Comparison of ENCODE assay signal across 24 cellular contexts in genomic region chr6:79082304-79082703, GRCh38. TPM values are rescaled to one million over a fixed set of nuclear protein-coding genes. Genes with fewer than 3 reads are reported as not detected.
DNase-seq lines count a peak whose midpoint lies in the region; ATAC-seq and TF ChIP-seq lines count a peak whose summit lies in the region.
"Had no signal": no experiment of that assay in that cellular context is flagged by ENCODE, and none has a peak within 500 bp of the region (broad histone marks: within the 10 kb centered on the region; RNA-seq: fewer than 3 reads in every experiment).

No MANE protein-coding gene starts in this region.

- H3K36me3 Mint-ChIP-seq in glutamatergic neuron (ENCODE audit: unreplicated experiment), result no peaks in the 10 kb centered on the region
- H3K36me3 Mint-ChIP-seq: IgD-negative memory B cell had no signal

- no peak overlapping the region for H3K9ac ChIP-seq in Karpas-422 (ENCODE audit: low read length)
- H3K9ac ChIP-seq: BLaER1 had no signal

- no peaks in the 10 kb centered on the region for H3K4me1 ChIP-seq in effector memory CD4-positive, alpha-beta T cell (ENCODE audit: control insufficient read depth, insufficient read depth, low read length, poor library complexity, severe bottlenecking)
- peaks cover 13% of the 10 kb centered on the region for H3K4me1 ChIP-seq in Karpas-422 (ENCODE audit: low read length)
- H3K4me1 ChIP-seq: Caco-2 had no signal

- H3K4me3 ChIP-seq in H7 (ENCODE audit: insufficient read depth, low read depth, low read length) (no peak overlapping the region), Karpas-422 (ENCODE audit: low read length) (no peak overlapping the region)
- H3K4me3 ChIP-seq in effector memory CD4-positive, alpha-beta T cell (ENCODE audit: insufficient read depth, low read depth, low read length, poor library complexity, severe bottlenecking), result no peak overlapping the region
- H3K4me3 ChIP-seq: BLaER1 had no signal

- ATAC-seq in HG03139 (IDR thresholded peaks at IDR 0.05; ENCODE audit: unreplicated experiment), result no peak
- ATAC-seq: PC-3, T-helper 17 cell had no signal

- no peaks in the 10 kb centered on the region for H3K9me2 ChIP-seq in Karpas-422 (replicated peaks; ENCODE audit: insufficient read depth, low read length)

- no peak for TF ChIP-seq CTCF in glutamatergic neuron (IDR thresholded peaks at IDR 0.05; ENCODE audit: partially characterized antibody, unreplicated experiment)

- H3K4me3 Mint-ChIP-seq in glutamatergic neuron (ENCODE audit: unreplicated experiment), result peak overlapping the region; percentile 18
- H3K4me3 Mint-ChIP-seq: CD4-positive, alpha-beta T cell; T-helper 17 cell had no signal

- H3K27ac ChIP-seq in effector memory CD4-positive, alpha-beta T cell (ENCODE audit: insufficient read depth, low read length, poor library complexity, severe bottlenecking), result no peak overlapping the region
- no peak overlapping the region for H3K27ac ChIP-seq in Karpas-422 (ENCODE audit: low read length)
- H3K27ac ChIP-seq: 22Rv1, BLaER1 had no signal

- H3K4me2 ChIP-seq in Karpas-422 (ENCODE audit: low read depth, low read length, poor library complexity, severe bottlenecking), result no peak overlapping the region
- H3K4me2 ChIP-seq: BLaER1 had no signal

- H2AFZ ChIP-seq in Karpas-422 (ENCODE audit: low read length), result no peak overlapping the region

- peaks cover 11% of the 10 kb centered on the region for H3K9me3 Mint-ChIP-seq in glutamatergic neuron (ENCODE audit: unreplicated experiment)
- H3K9me3 Mint-ChIP-seq: CD4-positive, alpha-beta T cell had no signal

- peaks cover 14% of the 10 kb centered on the region for H3K4me1 Mint-ChIP-seq in glutamatergic neuron (ENCODE audit: low read depth, unreplicated experiment)

- DNase-seq in DMS53 (lab: John Stamatoyannopoulos, UW) (peak; percentile 1), DMS53 treated with DMSO at 0.1 percent for 48 hours (lab: John Stamatoyannopoulos, UW; ENCODE audit: unreplicated experiment) (no peak), H7 (peak; percentile 7), OCI-M1 (lab: John Stamatoyannopoulos, UW) (peak; percentile 74), glutamatergic neuron (no peak), Karpas-422 (no peak)
- no peak for DNase-seq in effector memory CD4-positive, alpha-beta T cell
- DNase-seq: ACHN; Caco-2; CD4-positive, alpha-beta T cell; DMS 273 treated with DMSO at 0.1 percent for 48 hours; MM.1S; NCI-H1092; NCI-H146; NCI-H2029; NCI-H226; PC-3; Right ventricle myocardium superior; SW 1271; T-helper 17 cell had no signal

- no peaks in the 10 kb centered on the region for H3K79me2 ChIP-seq in Karpas-422 (ENCODE audit: low read length)

- no peaks in the 10 kb centered on the region for H4K20me1 ChIP-seq in Karpas-422 (ENCODE audit: insufficient read depth, low read depth, low read length)
- H4K20me1 ChIP-seq: BLaER1 had no signal

- no peaks in the 10 kb centered on the region for H3K27me3 ChIP-seq in H7 (ENCODE audit: control insufficient read depth, insufficient read depth, low read length)
- no peaks in the 10 kb centered on the region for H3K27me3 ChIP-seq in effector memory CD4-positive, alpha-beta T cell (replicated peaks; ENCODE audit: control insufficient read depth, insufficient read depth, low read length, poor library complexity, severe bottlenecking)
- no peaks in the 10 kb centered on the region for H3K27me3 ChIP-seq in Karpas-422 (ENCODE audit: low read length)
- H3K27me3 ChIP-seq: BLaER1 had no signal

- no peaks in the 10 kb centered on the region for H3K9me3 ChIP-seq in effector memory CD4-positive, alpha-beta T cell (ENCODE audit: control insufficient read depth, low read length)
- H3K9me3 ChIP-seq in Karpas-422 (ENCODE audit: low read length), result no peaks in the 10 kb centered on the region
- H3K9me3 ChIP-seq: BLaER1, Caco-2 had no signal

- H3K36me3 ChIP-seq in H7 (replicated peaks; ENCODE audit: control insufficient read depth, insufficient read depth, low read length) (no peaks in the 10 kb centered on the region), Karpas-422 (ENCODE audit: insufficient read depth, low read length) (no peaks in the 10 kb centered on the region)
- no peaks in the 10 kb centered on the region for H3K36me3 ChIP-seq in effector memory CD4-positive, alpha-beta T cell (ENCODE audit: control insufficient read depth, insufficient read depth, low read length)
- H3K36me3 ChIP-seq: BLaER1 had no signal

- H3K27me3 Mint-ChIP-seq in glutamatergic neuron (ENCODE audit: unreplicated experiment), result peaks cover 6% of the 10 kb centered on the region

- H3K27ac Mint-ChIP-seq in glutamatergic neuron (ENCODE audit: unreplicated experiment), result peak overlapping the region; percentile 1
- H3K27ac Mint-ChIP-seq: CD4-positive, alpha-beta T cell; T-helper 17 cell had no signal

RNA-seq across cellular contexts. Expression of gene PHIP, which starts 4.2 kb away (rescaled TPM):
- total RNA-seq in H7 (2014; rRNA removed; shearing (Covaris generic)), result 24.4 and 39.5 TPM in 2 replicates
- 60.0 TPM for total RNA-seq in glutamatergic neuron (ENCODE audit: unreplicated experiment)
- 27.6 and 52.4 TPM in 2 replicates for total RNA-seq in Karpas-422 (2014; rRNA removed; shearing (Covaris generic); ENCODE audit: low replicate concordance)

Comparison
In these comparisons a context has a peak if more than half of its experiments do, and no peak if none do; other contexts are left out.
1. DNase-seq: peak in DMS53 (single experiment), H7 (single experiment) and OCI-M1 (single experiment); none in DMS53 treated with DMSO at 0.1 percent for 48 hours (single experiment), glutamatergic neuron (single experiment), effector memory CD4-positive, alpha-beta T cell (0 of 3) and Karpas-422 (single experiment).